ENCODE assay signal across 31 cellular contexts in genomic region chr1:90948301-90948700, GRCh38.
"Had no signal": no experiment of that assay in that cellular context is flagged by ENCODE, and none has a peak within 500 bp of the region (broad histone marks: within the 10 kb centered on the region; RNA-seq: fewer than 3 reads in every experiment).

No MANE protein-coding gene starts in this region.

- H3K27ac ChIP-seq: adrenal gland, ascending aorta, body of pancreas, brain microvascular endothelial cell, breast epithelium, cardiac muscle cell had no signal

- H3K4me1 ChIP-seq: ascending aorta, breast epithelium had no signal

- H3K4me3 ChIP-seq: adrenal gland, ascending aorta, body of pancreas, breast epithelium, cardiac muscle cell had no signal

- H3K9me3 ChIP-seq: adrenal gland, ascending aorta, body of pancreas, breast epithelium had no signal

- FAIRE-seq: astrocyte, bronchial epithelial cell had no signal

- DNase-seq: activated effector memory CD4-positive, alpha-beta T cell treated with anti-CD3 and anti-CD28 coated beads, Interleukin-2, amount 50 U/mL, for 16 hours; activated effector memory CD4-positive, alpha-beta T cell treated with Interleukin-2 at 50 U/mL for 16 hours; activated gamma-delta T cell; activated gamma-delta T cell treated with Interleukin-2 at 50 U/mL for 16 hours; activated naive CD4-positive, alpha-beta T cell; activated naive CD4-positive, alpha-beta T cell treated with anti-CD3 and anti-CD28 coated beads for 36 hours; activated naive CD4-positive, alpha-beta T cell treated with anti-CD3 and anti-CD28 coated beads, Interleukin-2, amount 10 ng/mL, durations not matched to agents 7 days and 5 days; activated naive CD4-positive, alpha-beta T cell treated with anti-CD3 and anti-CD28 coated beads, Interleukin-2, amount 50 U/mL, for 16 hours; activated naive CD4-positive, alpha-beta T cell treated with Interleukin-2 at 50 U/mL for 16 hours; activated naive CD8-positive, alpha-beta T cell treated with anti-CD3 and anti-CD28 coated beads for 36 hours; activated naive CD8-positive, alpha-beta T cell treated with anti-CD3 and anti-CD28 coated beads, Interleukin-2, amount 10 ng/mL, durations not matched to agents 7 days and 5 days; activated naive CD8-positive, alpha-beta T cell treated with anti-CD3 and anti-CD28 coated beads, Interleukin-2, amount 50 U/mL, for 24 hours; activated T-cell treated with anti-CD3 and anti-CD28 coated beads, Interleukin-2, amount 50 U/mL, for 1 hour; activated T-cell treated with anti-CD3 and anti-CD28 coated beads, Interleukin-2, amount 50 U/mL, for 24 hours; activated T-cell treated with anti-CD3 and anti-CD28 coated beads, Interleukin-2, amount 50 U/mL, for 4 hours; activated T-cell treated with anti-CD3 and anti-CD28 coated beads, Interleukin-2, amount 50 U/mL, for 48 hours; activated T-cell treated with anti-CD3 and anti-CD28 coated beads, Interleukin-2, amount 50 U/mL, for 72 hours; adrenal gland; amygdala; anterior cingulate cortex; aorta; body of pancreas; brain microvascular endothelial cell; caudate nucleus; central memory CD4-positive, alpha-beta T cell; cerebellar nuclear complex had no signal

- H3K36me3 ChIP-seq: adrenal gland, brain microvascular endothelial cell, breast epithelium, cardiac muscle cell had no signal

- H3K27me3 ChIP-seq: adrenal gland, ascending aorta, body of pancreas, brain microvascular endothelial cell, breast epithelium, cardiac muscle cell had no signal
